Comparison of ENCODE assay signal across 8 cellular contexts in the genomic region with DNA sequence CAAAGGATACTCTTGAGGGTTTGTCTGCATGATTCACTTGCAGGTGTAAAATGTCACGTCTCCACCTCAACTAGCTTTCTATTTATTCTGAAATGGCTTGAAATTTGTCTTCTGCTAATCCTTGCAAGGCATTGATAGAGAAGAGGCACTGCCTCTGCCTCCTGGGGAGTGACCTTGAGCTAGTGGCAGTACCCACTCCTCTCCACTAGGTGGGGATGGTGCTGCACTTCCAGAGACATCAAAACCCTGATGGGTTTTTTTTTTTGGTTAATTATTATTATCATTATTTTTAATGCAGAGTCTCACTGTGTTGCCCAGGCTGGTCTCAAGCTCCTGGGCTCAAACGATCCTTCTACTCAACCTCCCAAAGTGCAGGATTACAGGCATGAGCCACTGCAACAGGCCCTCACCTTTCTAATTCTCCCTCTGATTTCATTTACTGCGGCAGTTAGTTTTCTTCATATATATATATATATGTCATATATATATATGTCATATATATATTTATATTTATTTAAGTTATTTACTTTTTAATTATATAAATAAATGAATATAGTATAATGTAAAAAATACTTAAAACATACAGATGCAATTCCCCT.
DNase-seq lines count a peak whose midpoint lies in the region; ATAC-seq and TF ChIP-seq lines count a peak whose summit lies in the region.

No MANE protein-coding gene starts in this region.

- H3K36me3 ChIP-seq in RWPE2 (ENCODE audit: low read depth) (no peaks in the 10 kb centered on the region), prostate gland (no peaks in the 10 kb centered on the region)

- H3K4me3 ChIP-seq in RWPE2 (ENCODE audit: severe bottlenecking) (no peak overlapping the region), prostate gland (no peak overlapping the region)

- WGBS in prostate gland: 39% methylated on average over 3 of the region's 3 CpGs

- no peaks in the 10 kb centered on the region for H3K9me3 ChIP-seq in RWPE2 (ENCODE audit: severe bottlenecking)
- H3K9me3 ChIP-seq in prostate gland: no peaks in the 10 kb centered on the region

- ATAC-seq in Right ventricle myocardium inferior: peak; percentile 58
- ATAC-seq in HG03280 (IDR thresholded peaks at IDR 0.05; ENCODE audit: unreplicated experiment): peak; percentile 68
- ATAC-seq in RWPE2 (ENCODE audit: low read depth): peak; percentile 64; the same call in 2 of the 3 replicates
- ATAC-seq in GM18909 (IDR thresholded peaks at IDR 0.05; ENCODE audit: poor library complexity, unreplicated experiment): no peak

- intact Hi-C loops in Right ventricle myocardium inferior (cut with DNase I): loop anchor here (1.0 kb wide), 1 partner anchor 125 kb away; no protein-coding TSS in a partner anchor
- intact Hi-C loops in cardiac septum (cut with DNase I): loop anchor here (1.0 kb wide), 1 partner anchor 125 kb away; no protein-coding TSS in a partner anchor
- intact Hi-C loops in prostate gland (cut with DNase I): loop anchor here (5.0 kb wide), 1 partner anchor 125 kb away; no protein-coding TSS in a partner anchor

- DNase-seq in Right ventricle myocardium inferior (ENCODE audit: missing footprints) (peak; percentile 60), cardiac septum (ENCODE audit: low spot score) (no peak), RWPE2 (ENCODE audit: low spot score) (no peak), glomerular endothelial cell (ENCODE audit: extremely low read depth, low read depth, low spot score) (peak; percentile 33), prostate gland (ENCODE audit: low spot score) (peak; percentile 20)
- peak; percentile 59 for DNase-seq in activated naive CD4-positive, alpha-beta T cell treated with Interleukin-2 at 50 U/mL for 16 hours

- H3K27ac ChIP-seq in RWPE2 (ENCODE audit: poor library complexity, severe bottlenecking): no peak overlapping the region
- H3K27ac ChIP-seq in prostate gland: no peak overlapping the region

- TF ChIP-seq CTCF in RWPE2 (IDR thresholded peaks at IDR 0.05; ENCODE audit: poor library complexity, severe bottlenecking): peak; percentile 83
- TF ChIP-seq CTCF in prostate gland (IDR thresholded peaks at IDR 0.05): peak; percentile 67 to 86 (median 76)

- H3K4me1 ChIP-seq in RWPE2 (ENCODE audit: insufficient read depth, poor library complexity, severe bottlenecking) (no peaks in the 10 kb centered on the region), prostate gland (replicated peaks) (no peaks in the 10 kb centered on the region)

- H3K27me3 ChIP-seq in RWPE2 (ENCODE audit: insufficient read depth, poor library complexity, severe bottlenecking): peaks cover 14% of the 10 kb centered on the region
- H3K27me3 ChIP-seq in prostate gland (replicated peaks; ENCODE audit: insufficient read depth): no peaks in the 10 kb centered on the region

- TF ChIP-seq POLR2A in prostate gland (IDR thresholded peaks at IDR 0.05): no peak

Comparison
In these comparisons a context has a peak if more than half of its experiments do, and no peak if none do; other contexts are left out.
1. DNase-seq: peak in Right ventricle myocardium inferior (single experiment), activated naive CD4-positive, alpha-beta T cell treated with Interleukin-2 at 50 U/mL for 16 hours (single experiment), glomerular endothelial cell (single experiment) and prostate gland (single experiment); none in cardiac septum (single experiment) and RWPE2 (single experiment).